In genomic region chr13:25371158-25371557, GRCh38 we compare ENCODE assay signal across 15 cellular contexts. TPM values are rescaled to one million over a fixed set of nuclear protein-coding genes. Genes with fewer than 3 reads are reported as not detected.
DNase-seq lines count a peak whose midpoint lies in the region; ATAC-seq and TF ChIP-seq lines count a peak whose summit lies in the region.
"Had no signal": no experiment of that assay in that cellular context is flagged by ENCODE, and none has a peak within 500 bp of the region (broad histone marks: within the 10 kb centered on the region; RNA-seq: fewer than 3 reads in every experiment).

No MANE protein-coding gene starts in this region.

- H3K4me3 Mint-ChIP-seq in activated naive CD4-positive, alpha-beta T cell treated with anti-CD3 and anti-CD28 coated beads, Interleukin-2, amount 10 ng/mL, durations not matched to agents 7 days and 5 days, result peak overlapping the region; percentile 17
- H3K4me3 Mint-ChIP-seq in WTC11, result peak overlapping the region; percentile 82
- H3K4me3 Mint-ChIP-seq in stimulated activated naive B cell treated with anti-CD40 and anti-IgM and Interleukin-4, amounts not matched to agents 10 μg/mL and 1 μg/mL and 100 μg/mL, for 72 hours, result peak overlapping the region; percentile 36 to 57

- TF ChIP-seq CTCF in WTC11 (IDR thresholded peaks at IDR 0.05), result no peak

- ATAC-seq in activated naive CD4-positive, alpha-beta T cell treated with anti-CD3 and anti-CD28 coated beads, Interleukin-2, amount 50 U/mL, for 72 hours, result no peak
- ATAC-seq in WTC11 (no peak), HG03439 (IDR thresholded peaks at IDR 0.05; ENCODE audit: unreplicated experiment) (no peak)
- ATAC-seq in stimulated activated naive B cell treated with anti-CD40 and anti-IgM and Interleukin-4, amounts not matched to agents 10 μg/mL and 1 μg/mL and 100 μg/mL, for 72 hours (replicated peaks), result no peak

- no peaks in the 10 kb centered on the region for H3K4me1 ChIP-seq in iPS DF 6.9 (ENCODE audit: control insufficient read depth, insufficient read depth, low read length)
- H3K4me1 ChIP-seq: ascending aorta had no signal

- no CpG with 5 or more reads among the region's 11 CpGs for WGBS in iPS DF 6.9 (ENCODE audit: insufficient coverage, insufficient read length)

- H3K27ac ChIP-seq in iPS DF 6.9 (ENCODE audit: low read length), result no peak overlapping the region
- H3K27ac ChIP-seq: ascending aorta, upper lobe of left lung had no signal

- CTCF ChIA-PET in activated naive CD4-positive, alpha-beta T cell treated with anti-CD3 and anti-CD28 coated beads, Interleukin-2, amount 10 ng/mL, durations not matched to agents 7 days and 5 days (lab: Charles Lee), result no interaction called here
- CTCF ChIA-PET in WTC11 (lab: Charles Lee), result interaction anchor here (0.6 to 0.8 kb wide), 2 partner anchors 9 to 1324 kb away, joined by 3 read pairs; no protein-coding TSS in a partner anchor

- H3K9me3 ChIP-seq in iPS DF 6.9 (ENCODE audit: control insufficient read depth, insufficient read depth, low read length), result no peaks in the 10 kb centered on the region
- H3K9me3 ChIP-seq: ascending aorta, upper lobe of left lung had no signal

- peaks cover 12% of the 10 kb centered on the region; the same call in 1 of the 2 replicates for H3K27me3 ChIP-seq in iPS DF 6.9 (ENCODE audit: control insufficient read depth, insufficient read depth, low read length)

- H3K4me3 ChIP-seq in iPS DF 6.9 (ENCODE audit: low read length), result peak overlapping the region; percentile 51; the same call in 1 of the 2 replicates

- H3K9me3 Mint-ChIP-seq in activated naive CD4-positive, alpha-beta T cell treated with anti-CD3 and anti-CD28 coated beads, Interleukin-2, amount 10 ng/mL, durations not matched to agents 7 days and 5 days, result no peaks in the 10 kb centered on the region
- H3K9me3 Mint-ChIP-seq in activated naive CD4-positive, alpha-beta T cell treated with anti-CD3 and anti-CD28 coated beads, Interleukin-2, amount 50 U/mL, for 72 hours, result no peaks in the 10 kb centered on the region
- H3K9me3 Mint-ChIP-seq in WTC11, result no peaks in the 10 kb centered on the region
- no peaks in the 10 kb centered on the region for H3K9me3 Mint-ChIP-seq in stimulated activated naive B cell treated with anti-CD40 and anti-IgM and Interleukin-4, amounts not matched to agents 10 μg/mL and 1 μg/mL and 100 μg/mL, for 72 hours

- H3K4me1 Mint-ChIP-seq in activated naive CD4-positive, alpha-beta T cell treated with anti-CD3 and anti-CD28 coated beads, Interleukin-2, amount 10 ng/mL, durations not matched to agents 7 days and 5 days, result peaks cover 7% of the 10 kb centered on the region
- H3K4me1 Mint-ChIP-seq in WTC11, result peaks cover 29% of the 10 kb centered on the region
- H3K4me1 Mint-ChIP-seq in stimulated activated naive B cell treated with anti-CD40 and anti-IgM and Interleukin-4, amounts not matched to agents 10 μg/mL and 1 μg/mL and 100 μg/mL, for 72 hours, result peaks cover 6 to 16% of the 10 kb centered on the region in 2 donors

- no peak for DNase-seq in activated naive CD4-positive, alpha-beta T cell treated with anti-CD3 and anti-CD28 coated beads, Interleukin-2, amount 10 ng/mL, durations not matched to agents 7 days and 5 days
- no peak for DNase-seq in activated naive CD4-positive, alpha-beta T cell treated with anti-CD3 and anti-CD28 coated beads, Interleukin-2, amount 50 U/mL, for 72 hours (ENCODE audit: low spot score in 2 of 2)
- no peak for DNase-seq in WTC11 (ENCODE audit: low spot score)
- DNase-seq in iPS DF 6.9 (ENCODE audit: low read depth, low spot score), result no peak
- no peak for DNase-seq in stimulated activated naive B cell treated with anti-CD40 and anti-IgM and Interleukin-4, amounts not matched to agents 10 μg/mL and 1 μg/mL and 100 μg/mL, for 72 hours
- DNase-seq in NCI-H2171 (lab: John Stamatoyannopoulos, UW), result no peak
- DNase-seq in NCI-H82 treated with DMSO at 0.1 percent for 48 hours (lab: John Stamatoyannopoulos, UW; ENCODE audit: unreplicated experiment), result no peak
- DNase-seq: dermis blood vessel endothelial cell, DMS153, immature natural killer cell, midbrain, NCI-H1092 had no signal

- H3K27ac Mint-ChIP-seq in activated naive CD4-positive, alpha-beta T cell treated with anti-CD3 and anti-CD28 coated beads, Interleukin-2, amount 10 ng/mL, durations not matched to agents 7 days and 5 days, result no peak overlapping the region
- H3K27ac Mint-ChIP-seq in activated naive CD4-positive, alpha-beta T cell treated with anti-CD3 and anti-CD28 coated beads, Interleukin-2, amount 50 U/mL, for 72 hours, result no peak overlapping the region
- H3K27ac Mint-ChIP-seq in WTC11, result no peak overlapping the region
- H3K27ac Mint-ChIP-seq in stimulated activated naive B cell treated with anti-CD40 and anti-IgM and Interleukin-4, amounts not matched to agents 10 μg/mL and 1 μg/mL and 100 μg/mL, for 72 hours, result no peak overlapping the region
- H3K27ac Mint-ChIP-seq: immature natural killer cell had no signal

- no peaks in the 10 kb centered on the region for H3K36me3 ChIP-seq in iPS DF 6.9 (ENCODE audit: control insufficient read depth, insufficient read depth, low read length)
- H3K36me3 ChIP-seq: ascending aorta, upper lobe of left lung had no signal

- POLR2A ChIA-PET in WTC11 (lab: Charles Lee), result no interaction called here

- no peaks in the 10 kb centered on the region for H3K36me3 Mint-ChIP-seq in activated naive CD4-positive, alpha-beta T cell treated with anti-CD3 and anti-CD28 coated beads, Interleukin-2, amount 10 ng/mL, durations not matched to agents 7 days and 5 days
- H3K36me3 Mint-ChIP-seq in activated naive CD4-positive, alpha-beta T cell treated with anti-CD3 and anti-CD28 coated beads, Interleukin-2, amount 50 U/mL, for 72 hours, result peaks cover 0 to 6% of the 10 kb centered on the region in 2 donors
- no peaks in the 10 kb centered on the region for H3K36me3 Mint-ChIP-seq in WTC11
- no peaks in the 10 kb centered on the region for H3K36me3 Mint-ChIP-seq in stimulated activated naive B cell treated with anti-CD40 and anti-IgM and Interleukin-4, amounts not matched to agents 10 μg/mL and 1 μg/mL and 100 μg/mL, for 72 hours
- H3K36me3 Mint-ChIP-seq: immature natural killer cell had no signal

- peaks cover 83% of the 10 kb centered on the region for H3K27me3 Mint-ChIP-seq in activated naive CD4-positive, alpha-beta T cell treated with anti-CD3 and anti-CD28 coated beads, Interleukin-2, amount 10 ng/mL, durations not matched to agents 7 days and 5 days
- H3K27me3 Mint-ChIP-seq in WTC11 (ENCODE audit: low read depth), result peaks cover 52% of the 10 kb centered on the region
- H3K27me3 Mint-ChIP-seq in stimulated activated naive B cell treated with anti-CD40 and anti-IgM and Interleukin-4, amounts not matched to agents 10 μg/mL and 1 μg/mL and 100 μg/mL, for 72 hours, result peaks cover 49 to 75% of the 10 kb centered on the region in 2 donors

TF ChIP-seq in WTC11, 78 proteins besides CTCF, POLR2A, EP300 and RAD21 (continues in another document):
- TF ChIP-seq ZNF512 (CRISPR knock-in tag; IDR thresholded peaks at IDR 0.05; ENCODE audit: borderline replicate concordance) (no peak), ZNF671 (CRISPR knock-in tag; IDR thresholded peaks at IDR 0.05) (no peak), NR3C1 (CRISPR knock-in tag; conservative IDR thresholded peaks at IDR 0.05; ENCODE audit: low read depth) (no peak), OVOL2 (CRISPR knock-in tag; IDR thresholded peaks at IDR 0.05; ENCODE audit: borderline replicate concordance) (no peak), IRF1 (CRISPR knock-in tag; IDR thresholded peaks at IDR 0.05) (no peak), PREB (CRISPR knock-in tag; IDR thresholded peaks at IDR 0.05; ENCODE audit: borderline replicate concordance) (no peak)

RNA-seq across cellular contexts. Expression of gene ATP8A2, which starts 0.6 kb away (rescaled TPM):
- total RNA-seq in activated naive CD4-positive, alpha-beta T cell treated with anti-CD3 and anti-CD28 coated beads, Interleukin-2, amount 50 U/mL, for 72 hours, result under 1 TPM; 0.25 to 0.33 TPM
- total RNA-seq in WTC11 (2021), result 4.0 to 5.2 TPM (median 5.0 TPM) in 3 replicates

Comparison
In these comparisons a context has a peak if more than half of its experiments do, and no peak if none do; other contexts are left out.
1. H3K4me3 Mint-ChIP-seq: peak in every context shown above with its lines; median percentile 82 in WTC11; 46 in stimulated activated naive B cell treated with anti-CD40 and anti-IgM and Interleukin-4, amounts not matched to agents 10 μg/mL and 1 μg/mL and 100 μg/mL, for 72 hours; 17 in activated naive CD4-positive, alpha-beta T cell treated with anti-CD3 and anti-CD28 coated beads, Interleukin-2, amount 10 ng/mL, durations not matched to agents 7 days and 5 days.